ENCODE assay signal across 8 cellular contexts in genomic region chr3:38139652-38140051, GRCh38. TPM values are rescaled to one million over a fixed set of nuclear protein-coding genes. Genes with fewer than 3 reads are reported as not detected.
DNase-seq lines count a peak whose midpoint lies in the region; TF ChIP-seq lines count a peak whose summit lies in the region.

No MANE protein-coding gene starts in this region.

- peak; percentile 50 for DNase-seq in activated effector memory CD4-positive, alpha-beta T cell treated with anti-CD3 and anti-CD28 coated beads, Interleukin-2, amount 50 U/mL, for 16 hours
- DNase-seq in activated effector memory CD4-positive, alpha-beta T cell treated with Interleukin-2 at 50 U/mL for 16 hours = no peak
- no peak for DNase-seq in mesendoderm
- DNase-seq in transverse colon = no peak
- DNase-seq in HK-2 (ENCODE audit: unreplicated experiment) = no peak
- DNase-seq in CD1c-positive myeloid dendritic cell (ENCODE audit: extremely low spot score) = no peak
- DNase-seq in cerebellar cortex (ENCODE audit: low spot score) = no peak

- H4K5ac ChIP-seq in mesendoderm (ENCODE audit: low read length) = no peak overlapping the region

- peaks cover 7% of the 10 kb centered on the region for H3K79me1 ChIP-seq in mesendoderm (ENCODE audit: low read length)

- H3K36me3 ChIP-seq in mesendoderm (ENCODE audit: control insufficient read depth, insufficient read depth, low read length) (no peaks in the 10 kb centered on the region), transverse colon (peaks cover 0 to 9% (median 3%) of the 10 kb centered on the region in 4 donors)

- peaks cover 0 to 2% (median 0%) of the 10 kb centered on the region in 5 experiments for H3K9me3 Mint-ChIP-seq in brain

- H2BK15ac ChIP-seq in mesendoderm (replicated peaks; ENCODE audit: low read depth) = no peak overlapping the region

- H3K4me1 Mint-ChIP-seq in brain = peaks cover 31% of the 10 kb centered on the region

- H3K4me1 ChIP-seq in mesendoderm (ENCODE audit: control insufficient read depth, low read depth, low read length) (peaks cover 8% of the 10 kb centered on the region), transverse colon (peaks cover 22 to 38% (median 34%) of the 10 kb centered on the region in 4 donors)

- in situ Hi-C loops in transverse colon (cut with MboI; ENCODE audit: low pct_ligation_motif_present in 1 of 4, low pct_unique_long_range_greater_than_20kb in 1 of 4, low sequenced_read_pairs in 3 of 4) = loop anchor here in 2 of 4 donors (25.0 kb wide), 2 partner anchors 323 to 348 kb away; partner anchors contain the start of genes ACVR2B (in 1 of the 2) and EXOG (in 1 of the 2)

- H3K4me3 Mint-ChIP-seq in brain = peak overlapping the region; percentile 89 to 96 (median 91)

- H3K79me2 ChIP-seq in mesendoderm (ENCODE audit: control insufficient read depth, insufficient read depth, low read length) = peaks cover 7% of the 10 kb centered on the region

- peak overlapping the region; percentile 97 for H3K56ac ChIP-seq in mesendoderm (ENCODE audit: low read length)

- no peak overlapping the region for H3K4ac ChIP-seq in mesendoderm (ENCODE audit: low read depth, low read length)

- no peak for TF ChIP-seq EP300 in transverse colon (IDR thresholded peaks at IDR 0.05; ENCODE audit: low read depth)

- H2AK5ac ChIP-seq in mesendoderm (ENCODE audit: low read length) = peak overlapping the region; percentile 48

- H3K27me3 ChIP-seq in mesendoderm (ENCODE audit: insufficient read depth, low read length, poor library complexity) = no peaks in the 10 kb centered on the region
- H3K27me3 ChIP-seq in transverse colon = no peaks in the 10 kb centered on the region

- peaks cover 66% of the 10 kb centered on the region for H3K27me3 Mint-ChIP-seq in brain

- H3K27ac Mint-ChIP-seq in brain = no peak overlapping the region

- WGBS in mesendoderm (ENCODE audit: extremely low coverage, insufficient coverage, low lambda C conversion rate) = no CpG with 5 or more reads among the region's 7 CpGs
- WGBS in transverse colon (ENCODE audit: low coverage in 1 of 2), 2 donors = 86 to 100% methylated on average over 3 to 6 of the region's 7 CpGs

- peak overlapping the region; percentile 93 for H3K9ac ChIP-seq in mesendoderm (ENCODE audit: low read length)

- H3K36me3 Mint-ChIP-seq in brain = peaks cover 6% of the 10 kb centered on the region

- H3K18ac ChIP-seq in mesendoderm (ENCODE audit: low read length) = no peak overlapping the region

- no peak overlapping the region for H3K4me3 ChIP-seq in mesendoderm (ENCODE audit: low read length)
- peak overlapping the region in 3 of 4 donors; percentile 62 to 97 (median 81) for H3K4me3 ChIP-seq in transverse colon

- no peaks in the 10 kb centered on the region for H3K9me3 ChIP-seq in transverse colon

- no peak overlapping the region for H3K23ac ChIP-seq in mesendoderm (ENCODE audit: low read length)

- TF ChIP-seq CTCF in brain (conservative IDR thresholded peaks at IDR 0.05) (no peak), transverse colon (IDR thresholded peaks at IDR 0.05) (no peak)

- H3K27ac ChIP-seq in mesendoderm (ENCODE audit: low read depth, low read length) (no peak overlapping the region), transverse colon (peak overlapping the region in 3 of 4 donors; percentile 93 to 97 (median 97))

- no peak for TF ChIP-seq POLR2A in transverse colon (IDR thresholded peaks at IDR 0.05)

- H2BK120ac ChIP-seq in mesendoderm (ENCODE audit: low read depth, low read length) = no peak overlapping the region

- peak overlapping the region; percentile 86 for H3K4me2 ChIP-seq in mesendoderm (ENCODE audit: low read length)

- no peak overlapping the region for H2BK5ac ChIP-seq in mesendoderm (ENCODE audit: low read length)

- H4K8ac ChIP-seq in mesendoderm (ENCODE audit: low read depth, low read length) = no peak overlapping the region

- intact Hi-C loops in transverse colon (cut with DNase I; ENCODE audit: low total_unique reads) = no loop called here

RNA-seq across cellular contexts. Expression of gene MYD88, which starts 1.2 kb away (rescaled TPM):
- polyA plus RNA-seq in brain (ENCODE audit: insufficient read depth, low read depth, low replicate concordance) = 10.0 TPM
- 26.2 TPM for polyA plus RNA-seq in mesendoderm (2013, experiment 1 of 2)
- 26.8 TPM for polyA plus RNA-seq in mesendoderm (2013, experiment 2 of 2)
- total RNA-seq in transverse colon = 10 to 100 TPM; 49.0 to 82.2 (median 76.5) TPM

RNA-seq across cellular contexts. Expression of gene ACAA1, which starts 2.7 kb away (rescaled TPM):
- 49.6 TPM for polyA plus RNA-seq in brain (ENCODE audit: insufficient read depth, low read depth, low replicate concordance)
- 16.5 TPM for polyA plus RNA-seq in mesendoderm (2013, experiment 1 of 2)
- 16.7 TPM for polyA plus RNA-seq in mesendoderm (2013, experiment 2 of 2)
- 100 to 1,000 TPM; 123 to 278 (median 204) TPM for total RNA-seq in transverse colon

RNA-seq across cellular contexts. Expression of gene OXSR1, which starts 25.7 kb away (rescaled TPM):
- 13.8 TPM for polyA plus RNA-seq in brain (ENCODE audit: insufficient read depth, low read depth, low replicate concordance)
- polyA plus RNA-seq in mesendoderm (2013, experiment 1 of 2) = 24.2 TPM
- polyA plus RNA-seq in mesendoderm (2013, experiment 2 of 2) = 24.6 TPM
- 10 to 100 TPM; 35.9 to 47.9 (median 43.5) TPM for total RNA-seq in transverse colon
